ENCODE assay signal across 8 cellular contexts in the genomic region with DNA sequence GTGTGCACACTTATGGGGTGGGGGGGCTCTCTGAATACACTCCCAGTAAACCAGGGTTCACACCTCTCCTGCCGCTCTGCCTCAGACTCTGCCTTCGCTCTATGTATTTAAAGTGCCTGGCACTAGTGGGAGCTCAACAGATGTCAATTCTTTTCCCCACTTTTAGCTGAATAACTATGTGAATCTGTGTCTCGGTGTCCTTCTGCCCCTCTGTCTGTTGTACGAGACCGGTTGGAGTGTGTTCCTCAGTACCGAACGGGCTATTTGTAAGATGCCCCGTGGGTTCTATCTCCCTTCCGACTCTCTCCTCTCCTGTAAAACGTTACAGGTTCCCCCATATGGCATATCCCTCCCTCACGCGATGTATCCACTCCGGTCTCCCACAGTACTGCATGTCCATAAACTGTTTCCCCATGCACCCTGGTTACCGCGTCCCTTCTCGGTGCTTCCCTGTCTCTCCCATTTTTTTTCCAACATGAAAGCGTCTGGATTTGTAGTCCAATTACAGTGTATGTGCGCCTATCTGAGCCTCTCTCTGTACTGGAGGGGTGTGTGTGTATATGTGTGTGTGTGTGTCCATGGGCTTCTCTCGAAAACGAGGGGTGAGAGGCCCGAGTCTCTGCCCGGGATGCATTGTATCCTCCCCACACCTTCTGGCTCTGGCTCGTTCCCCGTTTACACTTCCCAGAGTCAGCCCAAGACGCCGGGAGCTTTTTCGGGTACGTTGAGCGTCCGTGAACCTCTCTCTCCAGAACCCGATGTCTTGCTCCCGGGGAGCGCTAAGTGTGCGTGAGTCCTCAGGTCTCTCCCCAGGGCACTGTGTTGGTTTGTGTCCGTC. TPM values are rescaled to one million over a fixed set of nuclear protein-coding genes. Genes with fewer than 3 reads are reported as not detected.
DNase-seq lines count a peak whose midpoint lies in the region; ATAC-seq and TF ChIP-seq lines count a peak whose summit lies in the region.

No MANE protein-coding gene starts in this region.

- H3K4me1 ChIP-seq in HAP-1: peaks cover 26% of the 10 kb centered on the region
- peaks cover 58 to 62% of the 10 kb centered on the region in 2 experiments for H3K4me1 ChIP-seq in neutrophil (ENCODE audit: control insufficient read depth in 1 of 2, insufficient read depth in 1 of 2, low read depth in 1 of 2, low read length in 1 of 2)

- no peaks in the 10 kb centered on the region for H3K27me3 Mint-ChIP-seq in activated CD4-positive, alpha-beta memory T cell treated with anti-CD3 and anti-CD28 coated beads, Interleukin-2, amount 10 ng/mL, durations not matched to agents 7 days and 5 days

- peaks cover 18% of the 10 kb centered on the region for H3K36me3 Mint-ChIP-seq in activated CD4-positive, alpha-beta memory T cell treated with anti-CD3 and anti-CD28 coated beads, Interleukin-2, amount 10 ng/mL, durations not matched to agents 7 days and 5 days (ENCODE audit: low read depth)

- no peaks in the 10 kb centered on the region for H3K9me3 ChIP-seq in HAP-1
- no peaks in the 10 kb centered on the region for H3K9me3 ChIP-seq in neutrophil

- no peaks in the 10 kb centered on the region for H3K27me3 ChIP-seq in HAP-1 (ENCODE audit: low read depth)
- no peaks in the 10 kb centered on the region for H3K27me3 ChIP-seq in neutrophil

- no peaks in the 10 kb centered on the region for H3K36me3 ChIP-seq in HAP-1 (replicated peaks)
- H3K36me3 ChIP-seq in neutrophil: no peaks in the 10 kb centered on the region

- peaks cover 76% of the 10 kb centered on the region for H3K4me1 Mint-ChIP-seq in activated CD4-positive, alpha-beta memory T cell treated with anti-CD3 and anti-CD28 coated beads, Interleukin-2, amount 10 ng/mL, durations not matched to agents 7 days and 5 days

- no peaks in the 10 kb centered on the region for H3K9me3 Mint-ChIP-seq in activated CD4-positive, alpha-beta memory T cell treated with anti-CD3 and anti-CD28 coated beads, Interleukin-2, amount 10 ng/mL, durations not matched to agents 7 days and 5 days

- CTCF ChIA-PET in activated CD4-positive, alpha-beta memory T cell treated with anti-CD3 and anti-CD28 coated beads, Interleukin-2, amount 10 ng/mL, durations not matched to agents 7 days and 5 days (lab: Charles Lee): interaction anchor here (1.0 to 5.6 kb wide), 7 partner anchors 14 to 376 kb away, joined by 3 to 30 read pairs (median 4); no protein-coding TSS in a partner anchor

- POLR2A ChIA-PET in activated CD4-positive, alpha-beta memory T cell treated with anti-CD3 and anti-CD28 coated beads, Interleukin-2, amount 10 ng/mL, durations not matched to agents 7 days and 5 days (lab: Charles Lee): interaction anchor here (1.0 to 5.3 kb wide), 9 partner anchors 11 to 376 kb away, joined by 3 to 31 read pairs (median 7); no protein-coding TSS in a partner anchor

- H3K4me3 Mint-ChIP-seq in activated CD4-positive, alpha-beta memory T cell treated with anti-CD3 and anti-CD28 coated beads, Interleukin-2, amount 10 ng/mL, durations not matched to agents 7 days and 5 days: peak overlapping the region; percentile 95

- H3K4me3 ChIP-seq in HAP-1 (peak overlapping the region; percentile 87), neutrophil (ENCODE audit: low read depth in 1 of 2, low read length in 1 of 2) (peak overlapping the region; percentile 89 to 98)

- no peak for ATAC-seq in HG02571 (IDR thresholded peaks at IDR 0.05; ENCODE audit: unreplicated experiment)

- peak overlapping the region; percentile 88 for H3K27ac Mint-ChIP-seq in activated CD4-positive, alpha-beta memory T cell treated with anti-CD3 and anti-CD28 coated beads, Interleukin-2, amount 10 ng/mL, durations not matched to agents 7 days and 5 days

- in situ Hi-C loops in HAP-1 (cut with MboI; ENCODE audit: low sequenced_read_pairs): loop anchor here (10.0 kb wide), 1 partner anchor 105 kb away; no protein-coding TSS in a partner anchor

- peak; percentile 55 for DNase-seq in Ammon's horn (ENCODE audit: low spot score)
- peak; percentile 18 to 29 for DNase-seq in HAP-1 (ENCODE audit: low spot score in 2 of 2)
- peak; percentile 18 for DNase-seq in activated CD4-positive, alpha-beta memory T cell treated with anti-CD3 and anti-CD28 coated beads, Interleukin-2, amount 10 ng/mL, durations not matched to agents 7 days and 5 days
- DNase-seq in foreskin melanocyte: peak; percentile 13
- DNase-seq in stimulated activated CD4-positive, alpha-beta T cell treated with anti-CD3 and anti-CD28 coated beads, Interleukin-2, amount 100 ng/mL, for 48 hours: no peak
- no peak for DNase-seq in effector CD8-positive, alpha-beta T cell (lab: John Stamatoyannopoulos, UW)

- H3K27ac ChIP-seq in neutrophil: peak overlapping the region; percentile 99

- TF ChIP-seq CTCF in neutrophil (IDR thresholded peaks at IDR 0.05): no peak

RNA-seq across cellular contexts. Expression of gene ELL2, which starts 1.5 kb away (rescaled TPM):
- 10 to 100 TPM; 54.4 to 59.0 TPM for total RNA-seq in activated CD4-positive, alpha-beta memory T cell treated with anti-CD3 and anti-CD28 coated beads, Interleukin-2, amount 10 ng/mL, durations not matched to agents 7 days and 5 days

Comparison
In these comparisons a context has a peak if more than half of its experiments do, and no peak if none do; other contexts are left out.
1. DNase-seq: peak in Ammon's horn (single experiment), HAP-1 (2 of 2), activated CD4-positive, alpha-beta memory T cell treated with anti-CD3 and anti-CD28 coated beads, Interleukin-2, amount 10 ng/mL, durations not matched to agents 7 days and 5 days (single experiment) and foreskin melanocyte (single experiment); none in stimulated activated CD4-positive, alpha-beta T cell treated with anti-CD3 and anti-CD28 coated beads, Interleukin-2, amount 100 ng/mL, for 48 hours (0 of 2) and effector CD8-positive, alpha-beta T cell (single experiment).